ENCODE assay signal across 1 cellular context in genomic region chr1:6241887-6242740, GRCh38.
A peak's percentile ranks its signal among the peaks of the same experiment; 100 is the strongest.
TF ChIP-seq lines count a peak whose summit lies in the region.

No MANE protein-coding gene starts in this region.

TF ChIP-seq in GM23338, 12 proteins besides CTCF, POLR2A, EP300 and RAD21:
- TF ChIP-seq ZNF462 (CRISPR knock-in tag; IDR thresholded peaks at IDR 0.05) (no peak), POLR2AphosphoS5 (IDR thresholded peaks at IDR 0.05; ENCODE audit: low read depth) (peak; percentile 51; the same call in 1 of the 2 replicates), STAT1 (IDR thresholded peaks at IDR 0.05; ENCODE audit: unreplicated experiment) (no peak), CREB1 (CRISPR knock-in tag; IDR thresholded peaks at IDR 0.05; ENCODE audit: low read depth) (peak; percentile 17; the same call in 1 of the 2 replicates)
